ENCODE assay signal across 9 cellular contexts in genomic region chr3:177300039-177300833, GRCh38.
A peak's percentile ranks its signal among the peaks of the same experiment; 100 is the strongest.
DNase-seq lines count a peak whose midpoint lies in the region; ATAC-seq and TF ChIP-seq lines count a peak whose summit lies in the region.
"Had no signal": no experiment of that assay in that cellular context is flagged by ENCODE, and none has a peak within 500 bp of the region (broad histone marks: within the 10 kb centered on the region; RNA-seq: fewer than 3 reads in every experiment).

No MANE protein-coding gene starts in this region.

- H3K27ac ChIP-seq in Peyer's patch = peak overlapping the region in 3 of 4 donors; percentile 75 to 85 (median 85)
- H3K27ac ChIP-seq: SK-N-MC had no signal

- peak in 1 of 6 experiments; percentile 5 for TF ChIP-seq CTCF in Peyer's patch (IDR thresholded peaks at IDR 0.05)

- peak in 1 of 2 donors; percentile 30 for TF ChIP-seq POLR2A in Peyer's patch (IDR thresholded peaks at IDR 0.05)

- no peaks in the 10 kb centered on the region for H3K4me1 ChIP-seq in Peyer's patch

- no peaks in the 10 kb centered on the region for H3K36me3 ChIP-seq in Peyer's patch

- DNase-seq in Peyer's patch = peak in 2 of 3 donors; percentile 72 to 78
- DNase-seq in left kidney (ENCODE audit: low read depth, low spot score) = peak; percentile 97
- no peak for DNase-seq in KG1 (lab: John Stamatoyannopoulos, UW)
- no peak for DNase-seq in cerebellar cortex (ENCODE audit: low spot score)
- DNase-seq in NCI-H2029 (lab: John Stamatoyannopoulos, UW) = no peak
- no peak for DNase-seq in activated CD4-positive, alpha-beta T cell treated with anti-CD3 and anti-CD28 coated beads for 48 hours

- no peaks in the 10 kb centered on the region for H3K9me3 ChIP-seq in Peyer's patch

- ATAC-seq in GM18870 (IDR thresholded peaks at IDR 0.05; ENCODE audit: unreplicated experiment) (peak; percentile 80), HG03060 (IDR thresholded peaks at IDR 0.05; ENCODE audit: low read depth, unreplicated experiment) (peak; percentile 71)

- H3K4me3 ChIP-seq in Peyer's patch = peak overlapping the region in 2 of 4 donors; percentile 19 to 33
- H3K4me3 ChIP-seq: SK-N-MC had no signal

- H3K27me3 ChIP-seq in Peyer's patch = no peaks in the 10 kb centered on the region

Comparison
In these comparisons a context has a peak if more than half of its experiments do, and no peak if none do; other contexts are left out.
1. DNase-seq: peak in Peyer's patch (2 of 3) and left kidney (single experiment); none in KG1 (single experiment), cerebellar cortex (single experiment), NCI-H2029 (single experiment) and activated CD4-positive, alpha-beta T cell treated with anti-CD3 and anti-CD28 coated beads for 48 hours (single experiment).